Comparison of ENCODE assay signal across 16 cellular contexts in the genomic region with DNA sequence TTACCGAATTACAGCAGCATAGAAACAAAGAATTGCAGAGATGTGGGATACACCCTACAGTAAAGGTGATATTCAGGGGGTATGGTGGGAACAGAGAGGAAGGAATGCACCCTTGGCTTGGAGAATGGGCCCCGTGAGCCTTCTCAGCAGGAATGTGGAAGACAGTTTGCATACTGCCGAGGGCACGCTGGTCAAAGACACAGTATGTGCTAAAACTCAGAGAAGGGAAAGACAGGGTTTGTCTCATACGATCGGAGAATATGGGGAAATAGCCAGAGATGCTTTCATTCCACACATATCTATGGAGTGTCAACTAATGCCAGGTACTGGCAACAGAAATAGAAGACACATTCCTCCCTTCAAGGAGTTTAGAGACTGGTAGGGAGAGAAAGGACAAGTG. TPM values are rescaled to one million over a fixed set of nuclear protein-coding genes. Genes with fewer than 3 reads are reported as not detected.
DNase-seq lines count a peak whose midpoint lies in the region; ATAC-seq and TF ChIP-seq lines count a peak whose summit lies in the region.
"Had no signal": no experiment of that assay in that cellular context is flagged by ENCODE, and none has a peak within 500 bp of the region (broad histone marks: within the 10 kb centered on the region; RNA-seq: fewer than 3 reads in every experiment).

No MANE protein-coding gene starts in this region.

- no peak for ATAC-seq in CD4-positive, alpha-beta T cell (ENCODE audit: poor library complexity)
- ATAC-seq in GM23338 (peak; percentile 93), HG02884 (IDR thresholded peaks at IDR 0.05; ENCODE audit: unreplicated experiment) (no peak)
- ATAC-seq in naive thymus-derived CD8-positive, alpha-beta T cell = no peak
- ATAC-seq: HCT116, pancreas had no signal

- WGBS in SK-N-SH (ENCODE audit: low lambda C conversion rate) = 91% methylated on average over 6 of the region's 6 CpGs

- TF ChIP-seq EP300 in SK-N-SH (IDR thresholded peaks at IDR 0.05; ENCODE audit: borderline replicate concordance in 1 of 2, low read depth in 1 of 2, low read length in 1 of 2) = no peak

- no peaks in the 10 kb centered on the region for H3K79me2 ChIP-seq in GM23338 (replicated peaks; ENCODE audit: insufficient read depth)
- H3K79me2 ChIP-seq in SK-N-SH (ENCODE audit: insufficient read depth) = peaks cover 60% of the 10 kb centered on the region; the same call in 1 of the 2 replicates

- no peaks in the 10 kb centered on the region for H3K27me3 ChIP-seq in CD4-positive, alpha-beta T cell (ENCODE audit: control insufficient read depth, insufficient read depth, low read length)
- no peaks in the 10 kb centered on the region for H3K27me3 ChIP-seq in GM23338 (ENCODE audit: insufficient read depth)
- no peaks in the 10 kb centered on the region for H3K27me3 ChIP-seq in SK-N-SH (ENCODE audit: insufficient read depth)
- H3K27me3 ChIP-seq: pancreas had no signal

- H3K27ac Mint-ChIP-seq in CD4-positive, alpha-beta T cell = peak overlapping the region; percentile 87
- H3K27ac Mint-ChIP-seq in GM23338 (peak overlapping the region; percentile 20; the same call in 1 of the 2 replicates), brain (peak overlapping the region in 3 of 5 experiments; percentile 84 to 97 (median 92))
- H3K27ac Mint-ChIP-seq in naive thymus-derived CD8-positive, alpha-beta T cell = peak overlapping the region; percentile 87 to 96 (median 93)

- peak overlapping the region; percentile 84 for H3K4me3 Mint-ChIP-seq in CD4-positive, alpha-beta T cell
- H3K4me3 Mint-ChIP-seq in GM23338 (no peak overlapping the region), brain (no peak overlapping the region)
- H3K4me3 Mint-ChIP-seq in naive thymus-derived CD8-positive, alpha-beta T cell = peak overlapping the region in 8 of 10 donors; percentile 35 to 81 (median 54)

- H4K20me1 ChIP-seq in GM23338 (replicated peaks; ENCODE audit: insufficient read depth) = no peaks in the 10 kb centered on the region
- no peaks in the 10 kb centered on the region for H4K20me1 ChIP-seq in SK-N-SH (ENCODE audit: insufficient read depth)

- H3K27ac ChIP-seq in CD4-positive, alpha-beta T cell (ENCODE audit: low read depth, low read length) = peak overlapping the region; percentile 46
- no peak overlapping the region for H3K27ac ChIP-seq in GM23338 (ENCODE audit: low read depth)
- no peak overlapping the region for H3K27ac ChIP-seq in SK-N-SH (ENCODE audit: low read depth in 2 of 2, low read length in 1 of 2)
- H3K27ac ChIP-seq: KMS-11, pancreas, VCaP had no signal

- no peak for DNase-seq in CD4-positive, alpha-beta T cell
- DNase-seq in GM23338 (ENCODE audit: low spot score) (peak; percentile 69), SK-N-SH (no peak), NCI-H2171 (lab: John Stamatoyannopoulos, UW) (no peak)
- DNase-seq in naive thymus-derived CD8-positive, alpha-beta T cell = no peak
- no peak for DNase-seq in activated CD4-positive, CD25-positive, alpha-beta regulatory T cell treated with anti-CD3 and anti-CD28 coated beads, Interleukin-2, amount 50 U/mL, for 72 hours
- DNase-seq: activated CD8-positive, alpha-beta memory T cell treated with anti-CD3 and anti-CD28 coated beads, Interleukin-2, amount 50 U/mL, for 48 hours; amygdala; NCI-H1694; pancreas; stimulated activated CD4-positive, alpha-beta T cell treated with anti-CD3 and anti-CD28 coated beads, Interleukin-12 subunit alpha, Interleukin-12 subunit beta, amount 100 ng/mL, for 4 hours had no signal

- H3K9me2 ChIP-seq in GM23338 (ENCODE audit: insufficient read depth) (no peaks in the 10 kb centered on the region), SK-N-SH (no peaks in the 10 kb centered on the region)

- H3K9me3 ChIP-seq in CD4-positive, alpha-beta T cell (ENCODE audit: control insufficient read depth, low read length) = no peaks in the 10 kb centered on the region
- H3K9me3 ChIP-seq in SK-N-SH = no peaks in the 10 kb centered on the region
- H3K9me3 ChIP-seq: pancreas had no signal

- no peak for TF ChIP-seq RAD21 in SK-N-SH (IDR thresholded peaks at IDR 0.05; ENCODE audit: low read length)

- H3K4me2 ChIP-seq in GM23338 (peak overlapping the region; percentile 28; the same call in 1 of the 2 replicates), SK-N-SH (no peak overlapping the region)
- H3K4me2 ChIP-seq: KMS-11 had no signal

- no peaks in the 10 kb centered on the region for H3F3A ChIP-seq in GM23338 (replicated peaks; ENCODE audit: low read depth)
- no peaks in the 10 kb centered on the region for H3F3A ChIP-seq in SK-N-SH (replicated peaks; ENCODE audit: insufficient read depth)

- H3K36me3 ChIP-seq in GM23338 (ENCODE audit: insufficient read depth) (no peaks in the 10 kb centered on the region), SK-N-SH (replicated peaks in 1 of 2; ENCODE audit: control insufficient read depth in 1 of 2, insufficient read depth in 2 of 2, low read length in 1 of 2) (peaks cover 0 to 5% of the 10 kb centered on the region in 2 experiments)
- H3K36me3 ChIP-seq: pancreas had no signal

- H3K27me3 Mint-ChIP-seq in CD4-positive, alpha-beta T cell = no peaks in the 10 kb centered on the region
- H3K27me3 Mint-ChIP-seq in GM23338 (ENCODE audit: insufficient read depth, low read depth, poor library complexity) (peaks cover 3% of the 10 kb centered on the region), brain (no peaks in the 10 kb centered on the region)
- no peaks in the 10 kb centered on the region for H3K27me3 Mint-ChIP-seq in naive thymus-derived CD8-positive, alpha-beta T cell

- POLR2A ChIA-PET in CD4-positive, alpha-beta T cell (lab: Charles Lee) = interaction anchor here (1.5 to 3.6 kb wide), 5 partner anchors 13 to 51 kb away, joined by 4 to 39 read pairs (median 10); a partner anchor contains a TSS
- POLR2A ChIA-PET in naive thymus-derived CD8-positive, alpha-beta T cell (lab: Charles Lee) = interaction anchor here (0.7 to 7.5 kb wide), 6 partner anchors 14 to 90 kb away, joined by 3 to 48 read pairs (median 10); no protein-coding TSS in a partner anchor
- POLR2A ChIA-PET in SK-N-SH (lab: Yijun Ruan, JAX) = no interaction called here

- CTCF ChIA-PET in CD4-positive, alpha-beta T cell (lab: Charles Lee) = no interaction called here
- CTCF ChIA-PET in SK-N-SH (lab: Yijun Ruan, JAX) = interaction anchor here (2.0 kb wide), 1 partner anchor 11 kb away, joined by 6 read pairs; no protein-coding TSS in a partner anchor

- no peak overlapping the region for H3K4me3 ChIP-seq in GM23338
- no peak overlapping the region for H3K4me3 ChIP-seq in SK-N-SH (ENCODE audit: low read depth in 2 of 2, low read length in 1 of 2)
- H3K4me3 ChIP-seq: pancreas had no signal

- intact Hi-C loops in CD4-positive, alpha-beta T cell (cut with DNase I, micrococcal nuclease) = loop anchor here in 1 of 2 experiments (5.0 kb wide), 1 partner anchor 35 kb away; a partner anchor contains a TSS

- H3K9ac ChIP-seq in SK-N-SH = no peak overlapping the region
- H3K9ac ChIP-seq: KMS-11 had no signal

- H3K4me1 ChIP-seq in GM23338 (ENCODE audit: insufficient read depth) (peaks cover 19% of the 10 kb centered on the region; the same call in 1 of the 2 replicates), SK-N-SH (ENCODE audit: control insufficient read depth in 1 of 2, insufficient read depth in 2 of 2, low read depth in 1 of 2, low read length in 1 of 2) (peaks cover 5 to 11% of the 10 kb centered on the region in 2 experiments; a peak in 2 of 4 replicates)
- H3K4me1 ChIP-seq: pancreas had no signal

- no peak for TF ChIP-seq CTCF in CD4-positive, alpha-beta T cell (IDR thresholded peaks at IDR 0.05)
- TF ChIP-seq CTCF in GM23338 (conservative IDR thresholded peaks at IDR 0.05; ENCODE audit: low read depth in 2 of 2) (no peak), brain (conservative IDR thresholded peaks at IDR 0.05) (no peak), SK-N-SH (IDR thresholded peaks at IDR 0.05) (no peak)

- H3K9me3 Mint-ChIP-seq in CD4-positive, alpha-beta T cell = no peaks in the 10 kb centered on the region
- no peaks in the 10 kb centered on the region for H3K9me3 Mint-ChIP-seq in GM23338
- peaks cover 0 to 2% (median 0%) of the 10 kb centered on the region in 5 experiments for H3K9me3 Mint-ChIP-seq in brain
- H3K9me3 Mint-ChIP-seq in naive thymus-derived CD8-positive, alpha-beta T cell = peaks cover 0 to 2% (median 0%) of the 10 kb centered on the region in 9 donors

- H3K36me3 Mint-ChIP-seq in CD4-positive, alpha-beta T cell (ENCODE audit: low read depth) = peaks cover 7% of the 10 kb centered on the region
- H3K36me3 Mint-ChIP-seq in GM23338 (ENCODE audit: low read depth) = no peaks in the 10 kb centered on the region
- peaks cover 20% of the 10 kb centered on the region for H3K36me3 Mint-ChIP-seq in brain
- peaks cover 0 to 4% (median 3%) of the 10 kb centered on the region in 3 donors for H3K36me3 Mint-ChIP-seq in naive thymus-derived CD8-positive, alpha-beta T cell

- H3K4me1 Mint-ChIP-seq in CD4-positive, alpha-beta T cell (ENCODE audit: low read depth) = peaks cover 84% of the 10 kb centered on the region
- peaks cover 21% of the 10 kb centered on the region for H3K4me1 Mint-ChIP-seq in GM23338
- peaks cover 31% of the 10 kb centered on the region for H3K4me1 Mint-ChIP-seq in brain
- peaks cover 41 to 87% (median 82%) of the 10 kb centered on the region in 4 donors for H3K4me1 Mint-ChIP-seq in naive thymus-derived CD8-positive, alpha-beta T cell

- H2AFZ ChIP-seq in GM23338 = no peak overlapping the region
- no peak overlapping the region for H2AFZ ChIP-seq in SK-N-SH (ENCODE audit: low read depth)

TF ChIP-seq in GM23338, 12 proteins besides CTCF, POLR2A, EP300 and RAD21 (continues in another document):
- no peak for TF ChIP-seq EZH2 (IDR thresholded peaks at IDR 0.05; ENCODE audit: low read depth, unreplicated experiment)

TF ChIP-seq in SK-N-SH, 30 proteins besides CTCF, POLR2A, EP300 and RAD21 (continues in another document):
- no peak for TF ChIP-seq CHD2 (IDR thresholded peaks at IDR 0.05; ENCODE audit: low read length, partially characterized antibody)
- no peak for TF ChIP-seq FOSL2 (IDR thresholded peaks at IDR 0.05; ENCODE audit: borderline replicate concordance, low read depth)
- TF ChIP-seq JUND (IDR thresholded peaks at IDR 0.05) = no peak
- TF ChIP-seq RCOR1 (IDR thresholded peaks at IDR 0.05; ENCODE audit: low read length) = no peak
- TF ChIP-seq MEF2A (IDR thresholded peaks at IDR 0.05; ENCODE audit: borderline replicate concordance, low read depth) = no peak

RNA-seq across cellular contexts. Expression of a gene that starts 36.9 kb away (rescaled TPM):
- 10 to 100 TPM; 24.5 to 28.6 TPM for total RNA-seq in CD4-positive, alpha-beta T cell
- total RNA-seq in GM23338 (2014; rRNA removed; shearing (Covaris generic)) = 12.0 and 17.2 TPM in 2 replicates
- polyA plus RNA-seq in GM23338 (2016; fragmentation: Nextera tagmentation; extraction: Ambion mirVana) (2.1 and 2.6 TPM in 2 replicates), brain (ENCODE audit: insufficient read depth, low read depth, low replicate concordance) (6.2 TPM), SK-N-SH (2012; rRNA removed) (10.4 and 11.0 TPM in 2 replicates)
- 10 to 100 TPM; 33.7 to 35.2 TPM for total RNA-seq in naive thymus-derived CD8-positive, alpha-beta T cell
- 10 to 100 TPM in 1 of 3 donors, 1 to 10 TPM in 2; 6.8 to 12.8 (median 7.1) TPM for polyA plus RNA-seq in naive thymus-derived CD8-positive, alpha-beta T cell
- polyA plus RNA-seq in SK-N-SH (2012; cell fraction: cytosol; rRNA removed) = 6.7 and 6.9 TPM in 2 replicates
- 5.0 and 8.2 TPM in 2 replicates for polyA plus RNA-seq in SK-N-SH (2012; cell fraction: nucleus; rRNA removed)

Comparison
In these comparisons a context has a peak if more than half of its experiments do, and no peak if none do; other contexts are left out.
1. H3K27ac Mint-ChIP-seq: peak in every context shown above with its lines; median percentile 93 in naive thymus-derived CD8-positive, alpha-beta T cell; 92 in brain; 87 in CD4-positive, alpha-beta T cell; 20 in GM23338.
2. H3K4me3 Mint-ChIP-seq: peak in CD4-positive, alpha-beta T cell (single experiment) and naive thymus-derived CD8-positive, alpha-beta T cell (8 of 10); none in GM23338 (single experiment) and brain (0 of 5).